Comparison of ENCODE assay signal across 7 cellular contexts in genomic region chr6:28836703-28837102, GRCh38.
A peak's percentile ranks its signal among the peaks of the same experiment; 100 is the strongest.
DNase-seq lines count a peak whose midpoint lies in the region; TF ChIP-seq lines count a peak whose summit lies in the region.
"Not testable (repeated sequence)": the region's sequence is repeated elsewhere in the genome, so short reads cannot be mapped to it uniquely, and the experiment has no call there.

No MANE protein-coding gene starts in this region.

- peak; percentile 30 for DNase-seq in DMS 273 (lab: John Stamatoyannopoulos, UW; ENCODE audit: unreplicated experiment)
- not testable (repeated sequence) for DNase-seq in OCI-LY7 (ENCODE audit: low spot score); SK-N-MC (ENCODE audit: low read depth, low spot score)
- peak; percentile 41 to 48 for DNase-seq in activated T-cell treated with anti-CD3 and anti-CD28 coated beads, Interleukin-2, amount 50 U/mL, for 48 hours
- peak; percentile 12 for DNase-seq in cerebellar cortex (ENCODE audit: low spot score)

- CTCF ChIA-PET in OCI-LY7 (lab: Charles Lee; ENCODE audit: unreplicated experiment): interaction anchor here (1.3 to 2.0 kb wide), 2 partner anchors 108 to 180 kb away, joined by 3 to 8 read pairs; no protein-coding TSS in a partner anchor

- not testable (repeated sequence) for H3K9ac ChIP-seq in HUES48 (ENCODE audit: low read depth, low read length); SK-N-MC (ENCODE audit: insufficient read length); neural cell (ENCODE audit: low read length)

- not testable (repeated sequence) for H3K9me3 ChIP-seq in HUES48 (ENCODE audit: control insufficient read depth, insufficient read depth, low read length); OCI-LY7 (ENCODE audit: low read length); SK-N-MC (ENCODE audit: low read depth, low read length); neural cell (ENCODE audit: low read length)

- 0 out of 2 replicates have a peak overlapping the region, but pooled peaks have one; percentile 81 for H3K4me3 ChIP-seq in HUES48 (ENCODE audit: low read depth, low read length)
- not testable (repeated sequence) for H3K4me3 ChIP-seq in OCI-LY7 (ENCODE audit: low read depth, low read length, poor library complexity, severe bottlenecking)
- H3K4me3 ChIP-seq in SK-N-MC: peak overlapping the region; percentile 90
- H3K4me3 ChIP-seq in neural cell (ENCODE audit: low read length): peak overlapping the region; percentile 80

- not testable (repeated sequence) for H3F3A ChIP-seq in neural cell (ENCODE audit: insufficient read depth, low read length, poor library complexity, severe bottlenecking)

- not testable (repeated sequence) for H4K20me1 ChIP-seq in OCI-LY7 (ENCODE audit: insufficient read depth, low read length); neural cell (ENCODE audit: insufficient read depth)

- TF ChIP-seq EP300 in neural cell (conservative IDR thresholded peaks at IDR 0.05; ENCODE audit: poor library complexity, severe bottlenecking): not testable (repeated sequence)

- POLR2A ChIA-PET in OCI-LY7 (lab: Charles Lee): interaction anchor here (0.5 to 1.3 kb wide), 2 partner anchors 85 to 1693 kb away, joined by 4 to 6 read pairs; no protein-coding TSS in a partner anchor

- BruUV-seq in OCI-LY7 (replicated peaks; lab: Mats Ljungman, UMichigan): not testable (repeated sequence)

- intact Hi-C loops in OCI-LY7 (cut with micrococcal nuclease; ENCODE audit: unreplicated experiment): loop anchor here (1.0 to 5.0 kb wide), 3 partner anchors 64 to 751 kb away; partner anchors contain the start of gene OR2H2

- not testable (repeated sequence) for H2AFZ ChIP-seq in OCI-LY7 (ENCODE audit: low read length); neural cell (ENCODE audit: low read depth, low read length)

- not testable (repeated sequence) for H3K36me3 ChIP-seq in HUES48 (ENCODE audit: control insufficient read depth, insufficient read depth, low read length); OCI-LY7 (ENCODE audit: insufficient read depth, low read length); SK-N-MC (ENCODE audit: insufficient read depth, low read length); neural cell (ENCODE audit: insufficient read depth, low read length)

- TF ChIP-seq CTCF in OCI-LY7 (conservative IDR thresholded peaks at IDR 0.05; ENCODE audit: low read length); neural cell (IDR thresholded peaks at IDR 0.05; ENCODE audit: poor library complexity, severe bottlenecking): not testable (repeated sequence)

- not testable (repeated sequence) for H3K27ac ChIP-seq in HUES48 (ENCODE audit: low read depth, low read length); OCI-LY7 (ENCODE audit: low read depth, low read length, poor library complexity, severe bottlenecking); SK-N-MC; neural cell (ENCODE audit: low read length)

- H3K4me2 ChIP-seq in OCI-LY7 (ENCODE audit: low read length): peak overlapping the region; percentile 82
- not testable (repeated sequence) for H3K4me2 ChIP-seq in neural cell (ENCODE audit: low read length)

- H3K9me2 ChIP-seq in OCI-LY7 (ENCODE audit: insufficient read depth, low read length); neural cell (ENCODE audit: insufficient read depth, low read length): not testable (repeated sequence)

- TF ChIP-seq RAD21 in neural cell (conservative IDR thresholded peaks at IDR 0.05): not testable (repeated sequence)

- H3K27me3 ChIP-seq in HUES48 (ENCODE audit: control insufficient read depth, insufficient read depth, low read length) (peaks cover 13% of the 10 kb centered on the region), neural cell (ENCODE audit: insufficient read depth, low read depth, low read length) (peaks cover 10% of the 10 kb centered on the region)

- H3K4me1 ChIP-seq in HUES48 (ENCODE audit: control insufficient read depth, insufficient read depth, low read length): not testable (repeated sequence)
- H3K4me1 ChIP-seq in OCI-LY7 (ENCODE audit: insufficient read depth, low read length, poor library complexity, severe bottlenecking): peaks cover 23% of the 10 kb centered on the region

- not testable (repeated sequence) for H3K79me2 ChIP-seq in OCI-LY7 (ENCODE audit: insufficient read depth, low read depth, low read length); neural cell (replicated peaks; ENCODE audit: insufficient read depth, low read length)
